ENCODE assay signal across 9 cellular contexts in the genomic region with DNA sequence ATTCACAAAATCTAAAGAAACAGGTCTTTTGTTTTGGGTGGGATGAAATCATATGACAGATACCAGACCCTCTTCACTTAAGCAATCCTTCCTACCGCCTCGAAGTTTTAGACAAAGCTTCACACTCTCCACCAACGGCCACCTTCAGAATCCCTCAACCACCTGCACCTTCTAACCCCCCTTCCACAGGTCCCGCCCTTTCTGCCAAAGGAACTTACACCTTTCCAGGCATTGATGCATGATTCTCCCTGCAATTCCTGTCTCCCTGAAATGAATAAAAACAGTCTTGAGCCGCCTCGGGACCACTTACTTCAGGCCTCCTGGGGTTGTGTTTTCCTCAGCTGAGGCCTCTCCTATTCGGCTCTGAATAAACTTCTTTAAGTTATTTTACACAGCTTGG. TPM values are rescaled to one million over a fixed set of nuclear protein-coding genes. Genes with fewer than 3 reads are reported as not detected.
A peak's percentile ranks its signal among the peaks of the same experiment; 100 is the strongest.
DNase-seq lines count a peak whose midpoint lies in the region; ATAC-seq and TF ChIP-seq lines count a peak whose summit lies in the region.
"Had no signal": no experiment of that assay in that cellular context is flagged by ENCODE, and none has a peak within 500 bp of the region (broad histone marks: within the 10 kb centered on the region; RNA-seq: fewer than 3 reads in every experiment).

No MANE protein-coding gene starts in this region.

- peaks cover 23% of the 10 kb centered on the region for H3K27me3 Mint-ChIP-seq in activated T-cell treated with anti-CD3 and anti-CD28 coated beads, Interleukin-2, amount 50 U/mL, for 24 hours

- H3K4me1 Mint-ChIP-seq in activated T-cell treated with anti-CD3 and anti-CD28 coated beads, Interleukin-2, amount 50 U/mL, for 24 hours (ENCODE audit: low read depth): peaks cover 10% of the 10 kb centered on the region

- TF ChIP-seq CTCF in astrocyte of the spinal cord (IDR thresholded peaks at IDR 0.05; ENCODE audit: low read depth, low read length): no peak
- TF ChIP-seq CTCF in liver (IDR thresholded peaks at IDR 0.05; ENCODE audit: low read depth, low read length, missing input control): no peak
- TF ChIP-seq CTCF in thyroid gland (IDR thresholded peaks at IDR 0.05): no peak

- H3K27ac Mint-ChIP-seq in activated T-cell treated with anti-CD3 and anti-CD28 coated beads, Interleukin-2, amount 50 U/mL, for 24 hours: no peak overlapping the region

- 50% methylated on average over 7 of the region's 7 CpGs for WGBS in liver
- WGBS in thyroid gland, 2 donors: 14 to 19% methylated on average over 7 of the region's 7 CpGs

- no peak overlapping the region for H3K27ac ChIP-seq in liver (ENCODE audit: low read depth in 1 of 2, low read length in 2 of 2)
- H3K27ac ChIP-seq in thyroid gland: peak overlapping the region; percentile 92 to 97 (median 94)

- DNase-seq in activated T-cell treated with anti-CD3 and anti-CD28 coated beads, Interleukin-2, amount 50 U/mL, for 24 hours: no peak
- no peak for DNase-seq in activated T-cell treated with anti-CD3 and anti-CD28 coated beads for 4 hours
- DNase-seq in astrocyte of the spinal cord (ENCODE audit: low read depth, low spot score): no peak
- DNase-seq in thyroid gland: peak; percentile 24 to 41
- DNase-seq in SW480 (ENCODE audit: low spot score): no peak
- DNase-seq: DND-41 had no signal

- H3K9me3 Mint-ChIP-seq in activated T-cell treated with anti-CD3 and anti-CD28 coated beads, Interleukin-2, amount 50 U/mL, for 24 hours: peaks cover 16% of the 10 kb centered on the region

- no peak for TF ChIP-seq POLR2A in thyroid gland (IDR thresholded peaks at IDR 0.05)

- H3K36me3 ChIP-seq in liver (ENCODE audit: control insufficient read depth in 4 of 4, insufficient read depth in 3 of 4, low read depth in 1 of 4, low read length in 3 of 4): peaks cover 0 to 1% (median under 1%) of the 10 kb centered on the region in 4 donors
- H3K36me3 ChIP-seq in thyroid gland: no peaks in the 10 kb centered on the region

- ATAC-seq in GM21723 (IDR thresholded peaks at IDR 0.05; ENCODE audit: unreplicated experiment) (no peak), GM18873 (IDR thresholded peaks at IDR 0.05; ENCODE audit: low FRiP score, unreplicated experiment) (no peak)

- H3K4me3 ChIP-seq in astrocyte of the spinal cord (ENCODE audit: low read depth, low read length) (peak overlapping the region; percentile 87), liver (ENCODE audit: low read depth in 1 of 3, low read length in 3 of 3) (peak overlapping the region in 2 of 3 donors; percentile 13 to 83), thyroid gland (replicated peaks in 1 of 3) (peak overlapping the region in 2 of 3 donors; percentile 28 to 89)

- intact Hi-C loops in thyroid gland (cut with DNase I): no loop called here

- in situ Hi-C loops in astrocyte of the spinal cord (cut with HindIII; ENCODE audit: low sequenced_read_pairs): no loop called here

- peaks cover 2 to 6% (median 5%) of the 10 kb centered on the region in 4 donors for H3K4me1 ChIP-seq in liver (ENCODE audit: control insufficient read depth in 4 of 4, insufficient read depth in 4 of 4, low read length in 3 of 4)
- peaks cover 12 to 16% of the 10 kb centered on the region in 2 donors for H3K4me1 ChIP-seq in thyroid gland

- peaks cover 28% of the 10 kb centered on the region for H3K36me3 Mint-ChIP-seq in activated T-cell treated with anti-CD3 and anti-CD28 coated beads, Interleukin-2, amount 50 U/mL, for 24 hours (ENCODE audit: low read depth)

- peak overlapping the region; percentile 9 for H3K4me3 Mint-ChIP-seq in activated T-cell treated with anti-CD3 and anti-CD28 coated beads, Interleukin-2, amount 50 U/mL, for 24 hours

- H3K27me3 ChIP-seq in liver (ENCODE audit: control insufficient read depth in 4 of 4, insufficient read depth in 4 of 4, low read length in 3 of 4) (no peaks in the 10 kb centered on the region), thyroid gland (no peaks in the 10 kb centered on the region)

- no peak for TF ChIP-seq RAD21 in liver (IDR thresholded peaks at IDR 0.05)

- no peak overlapping the region for H3K9ac ChIP-seq in liver (ENCODE audit: low read depth in 1 of 2, low read length in 2 of 2)

- H3K9me3 ChIP-seq in liver (ENCODE audit: control insufficient read depth in 4 of 4, low read length in 3 of 4) (no peaks in the 10 kb centered on the region), thyroid gland (no peaks in the 10 kb centered on the region)

TF ChIP-seq in liver, 16 proteins besides CTCF, POLR2A, EP300 and RAD21:
- TF ChIP-seq, protein P1, sequence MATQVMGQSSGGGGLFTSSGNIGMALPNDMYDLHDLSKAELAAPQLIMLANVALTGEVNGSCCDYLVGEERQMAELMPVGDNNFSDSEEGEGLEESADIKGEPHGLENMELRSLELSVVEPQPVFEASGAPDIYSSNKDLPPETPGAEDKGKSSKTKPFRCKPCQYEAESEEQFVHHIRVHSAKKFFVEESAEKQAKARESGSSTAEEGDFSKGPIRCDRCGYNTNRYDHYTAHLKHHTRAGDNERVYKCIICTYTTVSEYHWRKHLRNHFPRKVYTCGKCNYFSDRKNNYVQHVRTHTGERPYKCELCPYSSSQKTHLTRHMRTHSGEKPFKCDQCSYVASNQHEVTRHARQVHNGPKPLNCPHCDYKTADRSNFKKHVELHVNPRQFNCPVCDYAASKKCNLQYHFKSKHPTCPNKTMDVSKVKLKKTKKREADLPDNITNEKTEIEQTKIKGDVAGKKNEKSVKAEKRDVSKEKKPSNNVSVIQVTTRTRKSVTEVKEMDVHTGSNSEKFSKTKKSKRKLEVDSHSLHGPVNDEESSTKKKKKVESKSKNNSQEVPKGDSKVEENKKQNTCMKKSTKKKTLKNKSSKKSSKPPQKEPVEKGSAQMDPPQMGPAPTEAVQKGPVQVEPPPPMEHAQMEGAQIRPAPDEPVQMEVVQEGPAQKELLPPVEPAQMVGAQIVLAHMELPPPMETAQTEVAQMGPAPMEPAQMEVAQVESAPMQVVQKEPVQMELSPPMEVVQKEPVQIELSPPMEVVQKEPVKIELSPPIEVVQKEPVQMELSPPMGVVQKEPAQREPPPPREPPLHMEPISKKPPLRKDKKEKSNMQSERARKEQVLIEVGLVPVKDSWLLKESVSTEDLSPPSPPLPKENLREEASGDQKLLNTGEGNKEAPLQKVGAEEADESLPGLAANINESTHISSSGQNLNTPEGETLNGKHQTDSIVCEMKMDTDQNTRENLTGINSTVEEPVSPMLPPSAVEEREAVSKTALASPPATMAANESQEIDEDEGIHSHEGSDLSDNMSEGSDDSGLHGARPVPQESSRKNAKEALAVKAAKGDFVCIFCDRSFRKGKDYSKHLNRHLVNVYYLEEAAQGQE (IDR thresholded peaks at IDR 0.05): no peak
- TF ChIP-seq RXRA (IDR thresholded peaks at IDR 0.05): no peak
- no peak for TF ChIP-seq FOXA2 (IDR thresholded peaks at IDR 0.05)
- no peak for TF ChIP-seq GABPA (IDR thresholded peaks at IDR 0.05 in 1 of 2, conservative IDR thresholded peaks at IDR 0.05 in 1 of 2)

RNA-seq across cellular contexts. Expression of gene ZNF433, which starts 0.9 kb away (rescaled TPM):
- total RNA-seq in liver: 1 to 10 TPM; 1.8 to 4.7 TPM
- 1 to 10 TPM; 1.3 to 3.2 TPM for polyA plus RNA-seq in liver
- total RNA-seq in thyroid gland: 10 to 100 TPM in 3 of 4 donors, 1 to 10 TPM in 1; 8.9 to 21.8 (median 12.6) TPM

RNA-seq across cellular contexts. Expression of gene ZNF878, which starts 18.2 kb away (rescaled TPM):
- total RNA-seq in liver: under 1 TPM; 0.25 to 0.33 TPM
- polyA plus RNA-seq in liver: not detected
- under 1 TPM; 0.22 to 0.67 (median 0.33) TPM for total RNA-seq in thyroid gland

RNA-seq across cellular contexts. Expression of gene ZNF844, which starts 29.9 kb away (rescaled TPM):
- total RNA-seq in liver (1 to 10 TPM; 4.4 to 5.6 TPM), thyroid gland (10 to 100 TPM; 16.4 to 25.6 (median 21.0) TPM)
- 1 to 10 TPM in 1 of 2 donors, under 1 TPM in 1; 0.72 to 1.4 TPM for polyA plus RNA-seq in liver

Comparison
In these comparisons a context has a peak if more than half of its experiments do, and no peak if none do; other contexts are left out.
1. DNase-seq: peak in thyroid gland (2 of 2); none in activated T-cell treated with anti-CD3 and anti-CD28 coated beads, Interleukin-2, amount 50 U/mL, for 24 hours (single experiment), activated T-cell treated with anti-CD3 and anti-CD28 coated beads for 4 hours (single experiment), astrocyte of the spinal cord (single experiment) and SW480 (single experiment).
2. H3K27ac ChIP-seq: peak in thyroid gland (3 of 3); none in liver (0 of 2).
3. Peak in every context shown above with its lines, with median percentiles within 50 percentile points of each other: H3K4me3 ChIP-seq.